In genomic region chr4:6988016-6988715, GRCh38 we compare ENCODE assay signal across 9 cellular contexts. TPM values are rescaled to one million over a fixed set of nuclear protein-coding genes. Genes with fewer than 3 reads are reported as not detected.
DNase-seq lines count a peak whose midpoint lies in the region; ATAC-seq, FAIRE-seq and TF ChIP-seq lines count a peak whose summit lies in the region.
"Had no signal": no experiment of that assay in that cellular context is flagged by ENCODE, and none has a peak within 500 bp of the region (broad histone marks: within the 10 kb centered on the region; RNA-seq: fewer than 3 reads in every experiment).

No MANE protein-coding gene starts in this region.

- peak overlapping the region; percentile 88 to 96 for H3K4me3 ChIP-seq in kidney (ENCODE audit: low read length in 2 of 2)
- peak overlapping the region; percentile 82 for H3K4me3 ChIP-seq in thymus (ENCODE audit: low read length)

- H3K4me3 Mint-ChIP-seq in activated T-cell treated with anti-CD3 and anti-CD28 coated beads, Interleukin-2, amount 50 U/mL, for 4 hours: peak overlapping the region; percentile 99
- peak overlapping the region; percentile 98 for H3K4me3 Mint-ChIP-seq in activated naive CD8-positive, alpha-beta T cell

- 89% methylated on average over 13 of the region's 13 CpGs for WGBS in thymus

- H3K9me3 ChIP-seq in kidney (ENCODE audit: control insufficient read depth in 1 of 2, low read length in 2 of 2) (no peaks in the 10 kb centered on the region), thymus (ENCODE audit: control insufficient read depth) (no peaks in the 10 kb centered on the region)

- intact Hi-C loops in kidney (cut with DNase I): no loop called here

- H3K36me3 Mint-ChIP-seq in activated T-cell treated with anti-CD3 and anti-CD28 coated beads, Interleukin-2, amount 50 U/mL, for 4 hours (ENCODE audit: insufficient read depth): peaks cover 4% of the 10 kb centered on the region
- no peaks in the 10 kb centered on the region for H3K36me3 Mint-ChIP-seq in activated naive CD8-positive, alpha-beta T cell

- H3K4me1 ChIP-seq in kidney (ENCODE audit: control insufficient read depth in 1 of 2, insufficient read depth in 1 of 2, low read depth in 1 of 2, low read length in 2 of 2) (peaks cover 33 to 49% of the 10 kb centered on the region in 2 donors), thymus (ENCODE audit: control insufficient read depth, insufficient read depth, low read length) (peaks cover 16% of the 10 kb centered on the region)

- TF ChIP-seq CTCF in kidney (IDR thresholded peaks at IDR 0.05; ENCODE audit: borderline replicate concordance, extremely low read depth, insufficient read depth): no peak

- H3K27me3 Mint-ChIP-seq in activated T-cell treated with anti-CD3 and anti-CD28 coated beads, Interleukin-2, amount 50 U/mL, for 4 hours (ENCODE audit: low read depth): no peaks in the 10 kb centered on the region
- no peaks in the 10 kb centered on the region for H3K27me3 Mint-ChIP-seq in activated naive CD8-positive, alpha-beta T cell

- no peaks in the 10 kb centered on the region for H3K27me3 ChIP-seq in thymus (ENCODE audit: control insufficient read depth, insufficient read depth)

- H3K9ac ChIP-seq in kidney (ENCODE audit: low read length in 2 of 2): peak overlapping the region; percentile 31 to 79

- DNase-seq in activated T-cell treated with anti-CD3 and anti-CD28 coated beads, Interleukin-2, amount 50 U/mL, for 4 hours: no peak
- DNase-seq in activated T-cell treated with anti-CD3 and anti-CD28 coated beads, Interleukin-2, amount 50 U/mL, for 48 hours: no peak
- DNase-seq in kidney (no peak), DMS153 (lab: John Stamatoyannopoulos, UW) (no peak), NCI-H2171 treated with DMSO at 0.1 percent for 48 hours (lab: John Stamatoyannopoulos, UW) (no peak), NCI-H2107 treated with DMSO at 0.1 percent for 48 hours (lab: John Stamatoyannopoulos, UW; ENCODE audit: unreplicated experiment) (no peak)

- H3K4me1 Mint-ChIP-seq in activated T-cell treated with anti-CD3 and anti-CD28 coated beads, Interleukin-2, amount 50 U/mL, for 4 hours (ENCODE audit: low read depth): peaks cover 83% of the 10 kb centered on the region
- peaks cover 83% of the 10 kb centered on the region for H3K4me1 Mint-ChIP-seq in activated naive CD8-positive, alpha-beta T cell (ENCODE audit: low read depth)

- FAIRE-seq in kidney (lab: Jason Lieb, UNC): no peak
- FAIRE-seq: TTC549 had no signal

- no peaks in the 10 kb centered on the region for H3K9me3 Mint-ChIP-seq in activated T-cell treated with anti-CD3 and anti-CD28 coated beads, Interleukin-2, amount 50 U/mL, for 4 hours
- H3K9me3 Mint-ChIP-seq in activated naive CD8-positive, alpha-beta T cell (ENCODE audit: low read depth): no peaks in the 10 kb centered on the region

- H3K27ac Mint-ChIP-seq in activated naive CD8-positive, alpha-beta T cell: peak overlapping the region; percentile 94

- H3K27ac ChIP-seq in kidney (ENCODE audit: low read depth in 2 of 2, low read length in 2 of 2) (no peak overlapping the region), thymus (ENCODE audit: low read depth) (no peak overlapping the region)

- H3K36me3 ChIP-seq in kidney (ENCODE audit: control insufficient read depth in 1 of 2, insufficient read depth in 2 of 2, low read length in 2 of 2) (peaks cover 0 to 5% of the 10 kb centered on the region in 2 donors), thymus (ENCODE audit: control insufficient read depth, insufficient read depth) (peaks cover 20% of the 10 kb centered on the region)

- ATAC-seq in activated T-cell treated with anti-CD3 and anti-CD28 coated beads, Interleukin-2, amount 50 U/mL, for 4 hours: no peak

RNA-seq across cellular contexts. Expression of gene TADA2B, which starts 55.0 kb away (rescaled TPM):
- total RNA-seq in activated T-cell treated with anti-CD3 and anti-CD28 coated beads, Interleukin-2, amount 50 U/mL, for 4 hours: 10 to 100 TPM; 16.9 to 21.3 (median 17.0) TPM
- 30.5 TPM for total RNA-seq in kidney
- polyA plus RNA-seq in kidney (ENCODE audit: insufficient read depth, low read depth, low replicate concordance): 14.2 TPM
- polyA plus RNA-seq in thymus: 15.2 TPM
